18 cellular contexts compared by ENCODE assay signal in genomic region chr6:36745283-36745682, GRCh38. TPM values are rescaled to one million over a fixed set of nuclear protein-coding genes. Genes with fewer than 3 reads are reported as not detected.
DNase-seq lines count a peak whose midpoint lies in the region; ATAC-seq and TF ChIP-seq lines count a peak whose summit lies in the region.
"Had no signal": no experiment of that assay in that cellular context is flagged by ENCODE, and none has a peak within 500 bp of the region (broad histone marks: within the 10 kb centered on the region; RNA-seq: fewer than 3 reads in every experiment).

No MANE protein-coding gene starts in this region.

- H3K36me3 Mint-ChIP-seq in stimulated activated effector memory CD8-positive, alpha-beta T cell treated with anti-CD3 and anti-CD28 coated beads, Interleukin-12 subunit alpha, Interleukin-12 subunit beta, amount 100 ng/mL, for 72 hours, result no peaks in the 10 kb centered on the region
- H3K36me3 Mint-ChIP-seq: CD4-positive, CD25-positive, alpha-beta regulatory T cell had no signal

- H4K20me1 ChIP-seq in BLaER1 treated with 17β-estradiol and CSF1 and Interleukin-3, amounts not matched to agents 10 nM and 100 nM, result no peaks in the 10 kb centered on the region

- H3K27ac ChIP-seq in BLaER1 treated with 17β-estradiol and CSF1 and Interleukin-3, amounts not matched to agents 10 nM and 100 nM, result 0 out of 22 replicates have a peak overlapping the region, but pooled peaks of 1 of the 11 experiments have one; percentile 39
- H3K27ac ChIP-seq in caudate nucleus (ENCODE audit: low read depth, low read length), result peak overlapping the region; percentile 44
- H3K27ac ChIP-seq in RWPE1, result no peak overlapping the region

- H3K4me2 ChIP-seq in BLaER1 treated with 17β-estradiol and CSF1 and Interleukin-3, amounts not matched to agents 10 nM and 100 nM, result peak overlapping the region in 8 of 11 experiments; percentile 80 to 94 (median 88); a peak in 13 of 22 replicates
- H3K4me2 ChIP-seq: GM23338 had no signal

- peaks cover 35 to 66% (median 56%) of the 10 kb centered on the region in 10 experiments for H3K4me1 ChIP-seq in BLaER1 treated with 17β-estradiol and CSF1 and Interleukin-3, amounts not matched to agents 10 nM and 100 nM
- peaks cover 24% of the 10 kb centered on the region for H3K4me1 ChIP-seq in mucosa of descending colon (ENCODE audit: low read depth)
- H3K4me1 ChIP-seq in BE2C, result peaks cover 4% of the 10 kb centered on the region; the same call in 1 of the 2 replicates

- no peak for DNase-seq in caudate nucleus (lab: John Stamatoyannopoulos, UW)
- peak in 2 of 3 donors; percentile 34 to 45 for DNase-seq in mucosa of descending colon
- DNase-seq in stimulated activated effector memory CD8-positive, alpha-beta T cell treated with anti-CD3 and anti-CD28 coated beads, Interleukin-12 subunit alpha, Interleukin-12 subunit beta, amount 100 ng/mL, for 72 hours (ENCODE audit: low spot score in 2 of 2), result no peak
- no peak for DNase-seq in BE2C
- no peak for DNase-seq in RWPE1 (ENCODE audit: low spot score)
- no peak for DNase-seq in T-helper 9 cell
- DNase-seq in SKM-1 treated with dmso at 0.1 percent for 144 hours (lab: John Stamatoyannopoulos, UW; ENCODE audit: unreplicated experiment), result no peak
- DNase-seq: ACHN; C1 segment of cervical spinal cord; Caco-2; CD4-positive, CD25-positive, alpha-beta regulatory T cell; H7; HFFc6; IMR-90; KBM-7 had no signal

- peaks cover 0 to 6% (median 0%) of the 10 kb centered on the region in 11 experiments; a peak in 1 of 22 replicates for H3K36me3 ChIP-seq in BLaER1 treated with 17β-estradiol and CSF1 and Interleukin-3, amounts not matched to agents 10 nM and 100 nM
- H3K36me3 ChIP-seq in mucosa of descending colon (ENCODE audit: low read depth) (no peaks in the 10 kb centered on the region), BE2C (no peaks in the 10 kb centered on the region)

- H3K4me1 Mint-ChIP-seq in stimulated activated effector memory CD8-positive, alpha-beta T cell treated with anti-CD3 and anti-CD28 coated beads, Interleukin-12 subunit alpha, Interleukin-12 subunit beta, amount 100 ng/mL, for 72 hours, result peaks cover 4% of the 10 kb centered on the region
- H3K4me1 Mint-ChIP-seq: CD4-positive, CD25-positive, alpha-beta regulatory T cell had no signal

- H3K9ac ChIP-seq in BLaER1 treated with 17β-estradiol and CSF1 and Interleukin-3, amounts not matched to agents 10 nM and 100 nM, result no peak overlapping the region

- peaks cover 5% of the 10 kb centered on the region for H3K9me3 Mint-ChIP-seq in stimulated activated effector memory CD8-positive, alpha-beta T cell treated with anti-CD3 and anti-CD28 coated beads, Interleukin-12 subunit alpha, Interleukin-12 subunit beta, amount 100 ng/mL, for 72 hours

- H3K27me3 ChIP-seq in BLaER1 treated with 17β-estradiol and CSF1 and Interleukin-3, amounts not matched to agents 10 nM and 100 nM, result no peaks in the 10 kb centered on the region
- H3K27me3 ChIP-seq in BE2C, result no peaks in the 10 kb centered on the region

- intact Hi-C loops in mucosa of descending colon (cut with DNase I, micrococcal nuclease), result no loop called here

- H3K4me3 ChIP-seq in BLaER1 treated with 17β-estradiol and CSF1 and Interleukin-3, amounts not matched to agents 10 nM and 100 nM, result no peak overlapping the region
- H3K4me3 ChIP-seq in mucosa of descending colon (no peak overlapping the region), BE2C (ENCODE audit: low read depth, low read length) (no peak overlapping the region)
- H3K4me3 ChIP-seq: GM23338 had no signal

- CTCF ChIA-PET in RWPE1 (lab: Yijun Ruan, JAX), result interaction anchor here (0.5 to 1.7 kb wide), 3 partner anchors 14 to 550 kb away, joined by 3 to 6 read pairs (median 3); no protein-coding TSS in a partner anchor

- H3K27ac Mint-ChIP-seq in stimulated activated effector memory CD8-positive, alpha-beta T cell treated with anti-CD3 and anti-CD28 coated beads, Interleukin-12 subunit alpha, Interleukin-12 subunit beta, amount 100 ng/mL, for 72 hours, result no peak overlapping the region
- H3K27ac Mint-ChIP-seq: CD4-positive, CD25-positive, alpha-beta regulatory T cell; GM23338; HFFc6 had no signal

- POLR2A ChIA-PET in RWPE1 (lab: Yijun Ruan, JAX; ENCODE audit: low non-redundant PET), result no interaction called here

- H3K4me3 Mint-ChIP-seq in stimulated activated effector memory CD8-positive, alpha-beta T cell treated with anti-CD3 and anti-CD28 coated beads, Interleukin-12 subunit alpha, Interleukin-12 subunit beta, amount 100 ng/mL, for 72 hours, result no peak overlapping the region
- H3K4me3 Mint-ChIP-seq: CD4-positive, CD25-positive, alpha-beta regulatory T cell; GM23338; HFFc6 had no signal

- no peak for ATAC-seq in mucosa of descending colon
- peak; percentile 5 for ATAC-seq in stimulated activated effector memory CD8-positive, alpha-beta T cell treated with anti-CD3 and anti-CD28 coated beads, Interleukin-12 subunit alpha, Interleukin-12 subunit beta, amount 100 ng/mL, for 72 hours
- ATAC-seq: GM23338, HCT116 had no signal

- TF ChIP-seq CTCF in mucosa of descending colon (IDR thresholded peaks at IDR 0.05), result no peak
- TF ChIP-seq CTCF in BE2C (IDR thresholded peaks at IDR 0.05; ENCODE audit: low read depth, low read length), result no peak
- TF ChIP-seq CTCF in RWPE1 (conservative IDR thresholded peaks at IDR 0.05; ENCODE audit: low read depth), result no peak

- peaks cover 22 to 27% (median 26%) of the 10 kb centered on the region in 11 experiments for H3K9me3 ChIP-seq in BLaER1 treated with 17β-estradiol and CSF1 and Interleukin-3, amounts not matched to agents 10 nM and 100 nM (replicated peaks in 1 of 11)
- H3K9me3 ChIP-seq in mucosa of descending colon (peaks cover 6% of the 10 kb centered on the region), BE2C (no peaks in the 10 kb centered on the region)
- H3K9me3 ChIP-seq: Caco-2 had no signal

RNA-seq across cellular contexts. Expression of gene RAB44, which starts 47.7 kb away (rescaled TPM):
- total RNA-seq in mucosa of descending colon, result under 1 TPM; 0.32 to 0.53 (median 0.32) TPM
- 0.17 TPM for polyA plus RNA-seq in BE2C (2012; ENCODE audit: insufficient read depth, insufficient read length, low read depth)
- total RNA-seq: Caco-2, GM23338, H7, IMR-90 had no signal
- polyA plus RNA-seq: CD4-positive, CD25-positive, alpha-beta regulatory T cell; GM23338 had no signal

Comparison
In these comparisons a context has a peak if more than half of its experiments do, and no peak if none do; other contexts are left out.
1. DNase-seq: peak in mucosa of descending colon (2 of 3); none in caudate nucleus (0 of 61), stimulated activated effector memory CD8-positive, alpha-beta T cell treated with anti-CD3 and anti-CD28 coated beads, Interleukin-12 subunit alpha, Interleukin-12 subunit beta, amount 100 ng/mL, for 72 hours (0 of 2), BE2C (single experiment), RWPE1 (single experiment), T-helper 9 cell (single experiment) and SKM-1 treated with dmso at 0.1 percent for 144 hours (single experiment).